21 cellular contexts compared by ENCODE assay signal in the genomic region with DNA sequence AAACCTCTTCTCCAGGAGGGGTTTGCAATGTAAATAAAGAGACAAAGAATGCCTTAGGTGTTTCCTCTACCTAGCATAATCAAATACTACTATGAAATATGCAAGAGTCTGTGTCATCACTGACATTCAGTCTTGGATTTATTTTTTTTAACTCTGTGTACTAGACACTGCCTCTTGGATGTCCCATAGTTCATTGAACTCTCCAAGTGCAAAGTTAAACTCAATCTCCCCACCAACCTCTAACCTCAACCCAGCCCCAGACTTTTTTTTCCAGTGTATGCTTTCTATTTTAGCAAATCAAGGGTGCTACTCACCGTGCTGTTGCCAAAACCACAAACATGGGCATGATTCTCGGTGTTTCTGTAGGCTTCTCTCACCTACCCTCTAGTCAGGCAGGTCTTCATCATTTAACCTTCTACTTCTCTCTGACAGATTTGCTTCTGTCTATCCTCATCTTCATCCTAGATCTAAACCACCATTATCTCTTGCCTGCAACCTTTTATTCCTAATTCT.
"Had no signal": no experiment of that assay in that cellular context is flagged by ENCODE, and none has a peak within 500 bp of the region (broad histone marks: within the 10 kb centered on the region; RNA-seq: fewer than 3 reads in every experiment).

No MANE protein-coding gene starts in this region.

- ATAC-seq: gastroesophageal sphincter; left colon; left ventricle myocardium superior; sciatic nerve; stimulated activated naive B cell treated with anti-CD40 and anti-IgM and Interleukin-4, amounts not matched to agents 10 μg/mL and 1 μg/mL and 100 μg/mL, for 72 hours; stimulated activated naive CD8-positive, alpha-beta T cell treated with anti-CD3 and anti-CD28 coated beads, Interleukin-15, amount 100 ng/mL, for 72 hours; upper lobe of right lung had no signal

- H3K4me3 Mint-ChIP-seq: naive B cell; stimulated activated naive B cell treated with anti-CD40 and anti-IgM and Interleukin-4, amounts not matched to agents 10 μg/mL and 1 μg/mL and 100 μg/mL, for 72 hours; stimulated activated naive CD8-positive, alpha-beta T cell treated with anti-CD3 and anti-CD28 coated beads, Interleukin-15, amount 100 ng/mL, for 72 hours had no signal

- H3K4me1 Mint-ChIP-seq: naive B cell; stimulated activated naive B cell treated with anti-CD40 and anti-IgM and Interleukin-4, amounts not matched to agents 10 μg/mL and 1 μg/mL and 100 μg/mL, for 72 hours; stimulated activated naive CD8-positive, alpha-beta T cell treated with anti-CD3 and anti-CD28 coated beads, Interleukin-15, amount 100 ng/mL, for 72 hours had no signal

- H3K27me3 Mint-ChIP-seq: stimulated activated naive B cell treated with anti-CD40 and anti-IgM and Interleukin-4, amounts not matched to agents 10 μg/mL and 1 μg/mL and 100 μg/mL, for 72 hours; stimulated activated naive CD8-positive, alpha-beta T cell treated with anti-CD3 and anti-CD28 coated beads, Interleukin-15, amount 100 ng/mL, for 72 hours had no signal

- DNase-seq: effector memory CD4-positive, alpha-beta T cell; esophagus squamous epithelium; foreskin fibroblast; left colon; left ventricle myocardium superior; mesendoderm; naive B cell; posterior cingulate gyrus; spleen; stimulated activated CD4-positive, alpha-beta T cell treated with anti-CD3 and anti-CD28 coated beads, Interleukin-15, amount 100 ng/mL, for 24 hours; stimulated activated CD4-positive, alpha-beta T cell treated with anti-CD3 and anti-CD28 coated beads, Interleukin-1b, Interleukin-23, amount 100 ng/mL, for 48 hours; stimulated activated CD4-positive, alpha-beta T cell treated with anti-CD3 and anti-CD28 coated beads, Interleukin-4, amount 100 ng/mL, for 24 hours; stimulated activated naive B cell treated with anti-CD40 and anti-IgM and Interleukin-4, amounts not matched to agents 10 μg/mL and 1 μg/mL and 100 μg/mL, for 72 hours; stimulated activated naive CD8-positive, alpha-beta T cell treated with anti-CD3 and anti-CD28 coated beads, Interleukin-15, amount 100 ng/mL, for 72 hours; testis; upper lobe of right lung had no signal

- H3K27ac Mint-ChIP-seq: stimulated activated naive B cell treated with anti-CD40 and anti-IgM and Interleukin-4, amounts not matched to agents 10 μg/mL and 1 μg/mL and 100 μg/mL, for 72 hours; stimulated activated naive CD8-positive, alpha-beta T cell treated with anti-CD3 and anti-CD28 coated beads, Interleukin-15, amount 100 ng/mL, for 72 hours had no signal

- H3K4me3 ChIP-seq: esophagus squamous epithelium, gastroesophageal sphincter, spleen, testis, tibial nerve, upper lobe of right lung, vagina had no signal

- H3K4me1 ChIP-seq: esophagus squamous epithelium, gastroesophageal sphincter, spleen, testis, tibial nerve, upper lobe of right lung, vagina had no signal

- H3K9me3 ChIP-seq: esophagus squamous epithelium, gastroesophageal sphincter, neutrophil, spleen, testis, tibial nerve, upper lobe of right lung, vagina had no signal

- H3K36me3 Mint-ChIP-seq: naive B cell; stimulated activated naive B cell treated with anti-CD40 and anti-IgM and Interleukin-4, amounts not matched to agents 10 μg/mL and 1 μg/mL and 100 μg/mL, for 72 hours had no signal

- H3K36me3 ChIP-seq: esophagus squamous epithelium, gastroesophageal sphincter, neutrophil, spleen, tibial nerve, upper lobe of right lung, vagina had no signal

- H3K27ac ChIP-seq: esophagus squamous epithelium, gastroesophageal sphincter, neutrophil, spleen, testis, tibial nerve, upper lobe of right lung, vagina had no signal

- H3K9me3 Mint-ChIP-seq: stimulated activated naive CD8-positive, alpha-beta T cell treated with anti-CD3 and anti-CD28 coated beads, Interleukin-15, amount 100 ng/mL, for 72 hours had no signal

- H3K27me3 ChIP-seq: esophagus squamous epithelium, gastroesophageal sphincter, neutrophil, spleen, testis, tibial nerve, upper lobe of right lung, vagina had no signal
